11 cellular contexts compared by ENCODE assay signal in the genomic region with DNA sequence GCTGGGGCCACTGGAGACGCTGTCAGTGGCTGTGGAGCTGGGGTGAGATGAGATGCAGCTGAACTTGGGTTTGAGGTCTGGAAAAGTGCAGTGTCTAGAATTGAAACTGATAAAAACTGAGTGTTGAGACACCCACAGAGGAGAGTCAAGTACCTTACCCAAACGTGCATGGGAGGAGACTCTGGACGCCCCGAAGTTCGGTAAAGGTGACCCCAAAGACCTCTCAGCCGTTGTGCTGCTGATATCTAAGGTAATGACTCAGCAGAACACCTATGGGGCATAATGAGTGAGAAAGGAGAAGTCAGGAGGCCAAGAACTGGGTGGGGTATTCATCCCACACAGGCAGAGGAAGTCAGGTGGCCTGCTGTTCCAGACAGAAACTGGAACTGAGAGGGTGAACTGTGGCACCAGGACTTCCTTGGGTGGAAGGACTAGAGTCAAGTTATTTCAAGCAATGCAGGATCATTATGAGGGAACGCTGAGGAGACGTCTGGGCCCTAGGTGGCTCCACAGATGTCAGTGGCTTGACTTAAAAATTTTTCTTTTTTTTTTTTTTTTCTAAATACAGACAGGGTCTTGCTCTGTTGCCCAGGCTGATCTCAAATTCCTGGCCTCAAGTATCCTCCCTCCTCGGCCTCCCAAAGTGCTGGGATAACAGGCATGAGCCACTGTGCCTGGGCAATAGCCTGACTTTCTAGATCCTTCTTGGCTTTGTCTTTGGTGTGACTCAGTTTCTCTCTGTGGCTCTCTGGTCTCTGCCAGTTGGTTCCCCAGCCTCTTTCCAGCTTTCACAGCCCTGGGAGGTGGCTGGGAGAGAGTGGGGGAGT.
A peak's percentile ranks its signal among the peaks of the same experiment; 100 is the strongest.
DNase-seq lines count a peak whose midpoint lies in the region; ATAC-seq and TF ChIP-seq lines count a peak whose summit lies in the region.
"Had no signal": no experiment of that assay in that cellular context is flagged by ENCODE, and none has a peak within 500 bp of the region (broad histone marks: within the 10 kb centered on the region; RNA-seq: fewer than 3 reads in every experiment).

No MANE protein-coding gene starts in this region.

- no peaks in the 10 kb centered on the region for H3K79me1 ChIP-seq in H9 (ENCODE audit: insufficient read depth, low read depth, low read length, poor library complexity, severe bottlenecking)

- H4K5ac ChIP-seq in H9 (ENCODE audit: insufficient read length, low read depth, low read length): no peak overlapping the region

- no peak overlapping the region for H2AK5ac ChIP-seq in H9 (ENCODE audit: insufficient read length, low read length)

- H3K4me3 ChIP-seq in OCI-LY1 (ENCODE audit: low read depth, low read length, poor library complexity, severe bottlenecking) (no peak overlapping the region), neural progenitor cell (no peak overlapping the region), psoas muscle (no peak overlapping the region)

- no peak overlapping the region for H3K4ac ChIP-seq in H9 (ENCODE audit: low read depth, low read length)

- peak overlapping the region; percentile 42 for H3K4me2 ChIP-seq in OCI-LY1 (ENCODE audit: low read length)
- H3K4me2 ChIP-seq in neural progenitor cell: no peak overlapping the region
- no peak overlapping the region for H3K4me2 ChIP-seq in H9 (ENCODE audit: insufficient read depth, insufficient read length, low read length)

- TF ChIP-seq CTCF in OCI-LY1 (IDR thresholded peaks at IDR 0.05; ENCODE audit: low read length) (no peak), neural progenitor cell (IDR thresholded peaks at IDR 0.05) (no peak), H9 (conservative IDR thresholded peaks at IDR 0.05) (no peak), psoas muscle (IDR thresholded peaks at IDR 0.05) (no peak), mesothelial cell of epicardium (IDR thresholded peaks at IDR 0.05; ENCODE audit: unreplicated experiment) (no peak)

- H3K23ac ChIP-seq in H9 (ENCODE audit: insufficient read length, low read depth, low read length): no peak overlapping the region

- H2BK12ac ChIP-seq in H9 (ENCODE audit: insufficient read length, low read depth, low read length): no peak overlapping the region

- H4K20me1 ChIP-seq in OCI-LY1 (ENCODE audit: insufficient read depth, low read length) (no peaks in the 10 kb centered on the region), neural progenitor cell (ENCODE audit: low read depth) (no peaks in the 10 kb centered on the region), H9 (ENCODE audit: control insufficient read depth, insufficient read depth, insufficient read length) (no peaks in the 10 kb centered on the region)

- H3K9me3 Mint-ChIP-seq in neural progenitor cell (peaks cover 11% of the 10 kb centered on the region), H9 (peaks cover 10 to 12% of the 10 kb centered on the region in 2 experiments), mesothelial cell of epicardium (peaks cover 6% of the 10 kb centered on the region)

- H2AFZ ChIP-seq in OCI-LY1 (ENCODE audit: low read length) (no peak overlapping the region), neural progenitor cell (replicated peaks) (no peak overlapping the region), H9 (ENCODE audit: low read length) (no peak overlapping the region)

- no peaks in the 10 kb centered on the region for H3K23me2 ChIP-seq in H9 (ENCODE audit: insufficient read length, low read depth, low read length, poor library complexity, severe bottlenecking)

- H3K79me2 ChIP-seq in OCI-LY1 (ENCODE audit: insufficient read depth, low read length) (no peaks in the 10 kb centered on the region), neural progenitor cell (ENCODE audit: low read depth) (no peaks in the 10 kb centered on the region), H9 (ENCODE audit: insufficient read depth, low read length) (no peaks in the 10 kb centered on the region)

- H3K4me1 Mint-ChIP-seq in neural progenitor cell (peaks cover 4% of the 10 kb centered on the region), H9 (peaks cover 12 to 21% of the 10 kb centered on the region in 2 experiments), mesothelial cell of epicardium (no peaks in the 10 kb centered on the region)

- intact Hi-C loops in psoas muscle (cut with DNase I): no loop called here

- H3K18ac ChIP-seq in H9 (ENCODE audit: insufficient read length, low read depth, low read length): no peak overlapping the region

- H3K36me3 ChIP-seq in OCI-LY1 (ENCODE audit: insufficient read depth, low read length) (no peaks in the 10 kb centered on the region; the same call in 1 of the 2 replicates), neural progenitor cell (no peaks in the 10 kb centered on the region), psoas muscle (ENCODE audit: insufficient read depth in 1 of 2, low read depth in 1 of 2) (no peaks in the 10 kb centered on the region)

- peaks cover 5% of the 10 kb centered on the region for H3K27me3 Mint-ChIP-seq in neural progenitor cell (ENCODE audit: insufficient read depth, low read depth)
- H3K27me3 Mint-ChIP-seq in H9 (ENCODE audit: low read depth): peaks cover 92% of the 10 kb centered on the region
- peaks cover 6% of the 10 kb centered on the region for H3K27me3 Mint-ChIP-seq in mesothelial cell of epicardium (ENCODE audit: low read depth)

- no peak overlapping the region for H3K56ac ChIP-seq in H9 (ENCODE audit: insufficient read length, low read depth, low read length)

- H2BK20ac ChIP-seq in H9 (ENCODE audit: low read depth, low read length, poor library complexity, severe bottlenecking): no peak overlapping the region

- ATAC-seq in HG02840 (IDR thresholded peaks at IDR 0.05; ENCODE audit: low FRiP score, unreplicated experiment): peak; percentile 53
- no peak for ATAC-seq in psoas muscle

- DNase-seq in DMS53 (lab: John Stamatoyannopoulos, UW): peak; percentile 8
- DNase-seq in DMS53 treated with DMSO at 0.1 percent for 48 hours (lab: John Stamatoyannopoulos, UW; ENCODE audit: unreplicated experiment): no peak
- DNase-seq in neural progenitor cell (ENCODE audit: low spot score): no peak
- DNase-seq in H9: no peak
- no peak for DNase-seq in psoas muscle
- DNase-seq in mesothelial cell of epicardium (ENCODE audit: low spot score in 2 of 2, unreplicated experiment in 2 of 2): no peak
- DNase-seq: GOT3 had no signal

- peak overlapping the region; percentile 11; the same call in 1 of the 2 replicates for H3K9ac ChIP-seq in OCI-LY1 (ENCODE audit: low read length)
- no peak overlapping the region for H3K9ac ChIP-seq in neural progenitor cell
- H3K9ac ChIP-seq in H9 (ENCODE audit: extremely low read depth, insufficient read length, low read length): no peak overlapping the region

- H2BK5ac ChIP-seq in H9 (ENCODE audit: insufficient read length, low read length): no peak overlapping the region

- H3K14ac ChIP-seq in H9 (ENCODE audit: insufficient read depth, low read length): no peak overlapping the region

- no CpG with 5 or more reads among the region's 9 CpGs for WGBS in H9 (ENCODE audit: extremely low coverage, insufficient read length, low lambda C conversion rate)
- WGBS in psoas muscle, 3 donors: 74 to 83% (median 77%) methylated on average over 9 of the region's 9 CpGs

- peak overlapping the region; percentile 25 for H3K27ac Mint-ChIP-seq in neural progenitor cell
- no peak overlapping the region; a peak in 1 of 7 replicates for H3K27ac Mint-ChIP-seq in H9
- H3K27ac Mint-ChIP-seq in mesothelial cell of epicardium: no peak overlapping the region

- peaks cover 23% of the 10 kb centered on the region for H3K4me1 ChIP-seq in OCI-LY1 (ENCODE audit: insufficient read depth, low read length, severe bottlenecking)
- peaks cover 7% of the 10 kb centered on the region for H3K4me1 ChIP-seq in neural progenitor cell
- no peaks in the 10 kb centered on the region for H3K4me1 ChIP-seq in H9 (ENCODE audit: insufficient read depth, low read length)
- no peaks in the 10 kb centered on the region for H3K4me1 ChIP-seq in psoas muscle

- no peak overlapping the region for H2BK120ac ChIP-seq in H9 (ENCODE audit: low read depth, low read length, poor library complexity, severe bottlenecking)

- H3K27me3 ChIP-seq in OCI-LY1 (ENCODE audit: insufficient read depth, low read length): no peaks in the 10 kb centered on the region; the same call in 1 of the 2 replicates
- H3K27me3 ChIP-seq in neural progenitor cell: peaks cover 78% of the 10 kb centered on the region
- no peaks in the 10 kb centered on the region for H3K27me3 ChIP-seq in H9 (ENCODE audit: insufficient read depth, low read length)
- peaks cover 0 to 6% (median 0%) of the 10 kb centered on the region in 3 donors for H3K27me3 ChIP-seq in psoas muscle (ENCODE audit: insufficient read depth in 3 of 3, low read length in 2 of 3)

- H3K27ac ChIP-seq in OCI-LY1 (ENCODE audit: low read depth, low read length, poor library complexity, severe bottlenecking) (peak overlapping the region; percentile 18), neural progenitor cell (no peak overlapping the region), H9 (ENCODE audit: insufficient read length, low read depth, low read length) (no peak overlapping the region), psoas muscle (no peak overlapping the region)
- H3K27ac ChIP-seq: 22Rv1, RWPE1 had no signal

- H3K9me3 ChIP-seq in OCI-LY1 (ENCODE audit: low read length) (no peaks in the 10 kb centered on the region), neural progenitor cell (ENCODE audit: low read depth) (no peaks in the 10 kb centered on the region), H9 (ENCODE audit: control insufficient read depth, low read depth, low read length) (no peaks in the 10 kb centered on the region), psoas muscle (no peaks in the 10 kb centered on the region)

- no peak overlapping the region for H4K8ac ChIP-seq in H9 (replicated peaks; ENCODE audit: insufficient read length, low read depth, low read length)

- H3K4me3 Mint-ChIP-seq in neural progenitor cell (no peak overlapping the region), H9 (no peak overlapping the region; a peak in 1 of 5 replicates), mesothelial cell of epicardium (no peak overlapping the region)

- H3K9me2 ChIP-seq in OCI-LY1 (ENCODE audit: low read depth, low read length): no peaks in the 10 kb centered on the region

- H2BK15ac ChIP-seq in H9 (ENCODE audit: low read depth, low read length): no peak overlapping the region

- no peak overlapping the region for H3T11ph ChIP-seq in H9 (ENCODE audit: low read length)

- H3F3A ChIP-seq in OCI-LY1 (ENCODE audit: insufficient read depth, low read length): no peaks in the 10 kb centered on the region
- H3F3A ChIP-seq in neural progenitor cell (ENCODE audit: low read depth): peaks cover 12% of the 10 kb centered on the region

- H3K36me3 Mint-ChIP-seq in neural progenitor cell (no peaks in the 10 kb centered on the region), H9 (ENCODE audit: insufficient read depth in 1 of 3, low read depth in 3 of 3) (peaks cover 0 to 12% (median 7%) of the 10 kb centered on the region in 3 experiments; a peak in 4 of 7 replicates), mesothelial cell of epicardium (no peaks in the 10 kb centered on the region)

- no peak overlapping the region for H4K91ac ChIP-seq in H9 (ENCODE audit: insufficient read length, low read depth, low read length)
